In genomic region chr10:114726820-114727271, GRCh38 we compare ENCODE assay signal across 1 cellular context.
TF ChIP-seq lines count a peak whose summit lies in the region.

No MANE protein-coding gene starts in this region.

TF ChIP-seq in HCT116, 20 proteins besides CTCF, POLR2A, EP300 and RAD21 (continued from another document):
- TF ChIP-seq REST (IDR thresholded peaks at IDR 0.05; ENCODE audit: low read depth) (no peak), CBX3 (IDR thresholded peaks at IDR 0.05; ENCODE audit: low read depth) (no peak)
